ENCODE assay signal across 12 cellular contexts in genomic region chr18:49321800-49322461, GRCh38.
DNase-seq lines count a peak whose midpoint lies in the region; ATAC-seq and TF ChIP-seq lines count a peak whose summit lies in the region.
"Had no signal": no experiment of that assay in that cellular context is flagged by ENCODE, and none has a peak within 500 bp of the region (broad histone marks: within the 10 kb centered on the region; RNA-seq: fewer than 3 reads in every experiment).

No MANE protein-coding gene starts in this region.

- no peak for TF ChIP-seq CTCF in AG09309 (IDR thresholded peaks at IDR 0.05; ENCODE audit: control insufficient read depth, insufficient read depth, low read depth, low read length, missing control alignments)
- TF ChIP-seq CTCF in cardiac fibroblast (IDR thresholded peaks at IDR 0.05; ENCODE audit: low read depth, low read length): no peak

- no peak overlapping the region for H3K4me3 ChIP-seq in AG09309 (ENCODE audit: control insufficient read depth, low read depth, low read length)
- H3K4me3 ChIP-seq in cardiac fibroblast (replicated peaks in 1 of 2; ENCODE audit: low read depth in 2 of 2, low read length in 2 of 2): no peak overlapping the region
- H3K4me3 ChIP-seq: vagina had no signal

- peak; percentile 5 for DNase-seq in AG09309 (ENCODE audit: low read depth)
- peak; percentile 64 for DNase-seq in M059J (ENCODE audit: low read depth)
- peak; percentile 51 to 75 for DNase-seq in cardiac fibroblast (ENCODE audit: low read depth in 2 of 2)
- DNase-seq in kidney glomerular epithelial cell (lab: John Stamatoyannopoulos, UW): peak; percentile 61
- no peak for DNase-seq in HT-29 (ENCODE audit: low spot score)
- DNase-seq in GDM1 (lab: John Stamatoyannopoulos, UW): no peak
- DNase-seq: activated CD8-positive, alpha-beta memory T cell treated with anti-CD3 and anti-CD28 coated beads, Interleukin-2, amount 50 U/mL, for 4 hours; BE2C; NCI-H1694 had no signal

- ATAC-seq in GM18498 (IDR thresholded peaks at IDR 0.05; ENCODE audit: unreplicated experiment) (no peak), GM18870 (IDR thresholded peaks at IDR 0.05; ENCODE audit: unreplicated experiment) (no peak)

Comparison
In these comparisons a context has a peak if more than half of its experiments do, and no peak if none do; other contexts are left out.
1. DNase-seq: peak in AG09309 (single experiment), M059J (single experiment), cardiac fibroblast (2 of 2) and kidney glomerular epithelial cell (single experiment); none in HT-29 (single experiment) and GDM1 (single experiment).